In genomic region chr2:207516206-207516605, GRCh38 we compare ENCODE assay signal across 23 cellular contexts. TPM values are rescaled to one million over a fixed set of nuclear protein-coding genes. Genes with fewer than 3 reads are reported as not detected.
DNase-seq lines count a peak whose midpoint lies in the region; TF ChIP-seq lines count a peak whose summit lies in the region.
"Had no signal": no experiment of that assay in that cellular context is flagged by ENCODE, and none has a peak within 500 bp of the region (broad histone marks: within the 10 kb centered on the region; RNA-seq: fewer than 3 reads in every experiment).

No MANE protein-coding gene starts in this region.

- H3K9me3 ChIP-seq in GM23248 (ENCODE audit: low read depth), result no peaks in the 10 kb centered on the region
- H3K9me3 ChIP-seq: left lung, neutrophil, psoas muscle, stomach, transverse colon had no signal

- H3K36me3 ChIP-seq in GM23248 (ENCODE audit: low read depth), result no peaks in the 10 kb centered on the region
- H3K36me3 ChIP-seq: left lung, neutrophil, stomach, transverse colon had no signal

- DNase-seq in A172 (ENCODE audit: low spot score), result peak; percentile 24
- peak; percentile 73 for DNase-seq in GM23248
- DNase-seq in astrocyte of the spinal cord (ENCODE audit: low read depth, low spot score), result peak; percentile 67
- peak; percentile 67 for DNase-seq in fibroblast of the aortic adventitia (ENCODE audit: low read depth)
- DNase-seq in GM13977 (ENCODE audit: low spot score), result no peak
- no peak for DNase-seq in DMS79 (lab: John Stamatoyannopoulos, UW)
- no peak for DNase-seq in DMS53 (lab: John Stamatoyannopoulos, UW)
- no peak for DNase-seq in OCI-M1 (lab: John Stamatoyannopoulos, UW)
- DNase-seq: activated CD8-positive, alpha-beta T cell treated with anti-CD3 and anti-CD28 coated beads, Interleukin-2, amount 10 ng/mL, durations not matched to agents 7 days and 5 days; C1 segment of cervical spinal cord; DND-41; effector memory CD4-positive, alpha-beta T cell; erythroblast; hippocampal formation; immature natural killer cell; left lung; NCI-H1694; NCI-H510A; PC-9; psoas muscle; stomach; transverse colon had no signal

- H2AFZ ChIP-seq in GM23248, result peak overlapping the region; percentile 40
- H2AFZ ChIP-seq: PC-9 had no signal

- H3K9me2 ChIP-seq in GM23248 (ENCODE audit: insufficient read depth), result no peaks in the 10 kb centered on the region; the same call in 1 of the 2 replicates

- peak overlapping the region; percentile 45 for H3K4me2 ChIP-seq in GM23248 (ENCODE audit: unreplicated experiment)
- H3K4me2 ChIP-seq: PC-9 had no signal

- in situ Hi-C loops in GM23248 (cut with MboI) (no loop called here), astrocyte of the spinal cord (cut with HindIII; ENCODE audit: low sequenced_read_pairs) (no loop called here), GM13977 (cut with MboI; ENCODE audit: low pct_unique_long_range_greater_than_20kb, low sequenced_read_pairs, unreplicated experiment) (no loop called here)

- H4K20me1 ChIP-seq in GM23248 (ENCODE audit: insufficient read depth), result no peaks in the 10 kb centered on the region

- no peaks in the 10 kb centered on the region for H3K27me3 ChIP-seq in GM23248 (replicated peaks; ENCODE audit: insufficient read depth)
- H3K27me3 ChIP-seq: left lung, neutrophil, stomach, transverse colon had no signal

- H3K79me2 ChIP-seq in GM23248 (ENCODE audit: insufficient read depth), result no peaks in the 10 kb centered on the region

- H3K4me1 ChIP-seq in GM23248 (ENCODE audit: insufficient read depth), result peaks cover 55% of the 10 kb centered on the region
- H3K4me1 ChIP-seq: left lung, psoas muscle, stomach, transverse colon had no signal

- TF ChIP-seq CTCF in astrocyte of the spinal cord (IDR thresholded peaks at IDR 0.05; ENCODE audit: low read depth, low read length) (no peak), fibroblast of the aortic adventitia (IDR thresholded peaks at IDR 0.05; ENCODE audit: insufficient read depth, low read length) (no peak), GM13977 (IDR thresholded peaks at IDR 0.05; ENCODE audit: extremely low read depth, insufficient read depth, missing control alignments) (no peak)

- peak overlapping the region; percentile 94 for H3K27ac ChIP-seq in GM23248
- H3K27ac ChIP-seq: left lung, neutrophil, PC-9, psoas muscle, stomach, transverse colon had no signal

- H3K4me3 ChIP-seq in GM23248, result no peak overlapping the region
- no peak overlapping the region for H3K4me3 ChIP-seq in astrocyte of the spinal cord (ENCODE audit: low read depth, low read length)
- no peak overlapping the region for H3K4me3 ChIP-seq in fibroblast of the aortic adventitia (ENCODE audit: low read depth, low read length)
- H3K4me3 ChIP-seq: left lung, PC-9, psoas muscle, stomach, transverse colon had no signal

- WGBS in GM23248 (ENCODE audit: low coverage in 1 of 2, low lambda C conversion rate in 2 of 2, missing lambda C conversion rate in 2 of 2), 2 experiments, result 94 to 100% methylated on average over 1 of the region's 1 CpG

- H3K9ac ChIP-seq in GM23248, result peak overlapping the region; percentile 70

- peaks cover 54% of the 10 kb centered on the region for H3F3A ChIP-seq in GM23248 (ENCODE audit: insufficient read depth)

RNA-seq across cellular contexts. Expression of gene CREB1, which starts 13.6 kb away (rescaled TPM):
- 69.1 and 73.3 TPM in 2 replicates for total RNA-seq in A172 (2014; rRNA removed; shearing (Covaris generic))
- 44.5 and 71.8 TPM in 2 replicates for total RNA-seq in GM23248 (2014; rRNA removed; shearing (Covaris generic))
- polyA plus RNA-seq in GM23248 (2016; fragmentation: Nextera tagmentation; extraction: Ambion mirVana), result 35.9 and 37.7 TPM in 2 replicates
- total RNA-seq in fibroblast of the aortic adventitia (ENCODE audit: low replicate concordance), result 28.6 and 52.4 TPM in 2 replicates

Comparison
In these comparisons a context has a peak if more than half of its experiments do, and no peak if none do; other contexts are left out.
1. DNase-seq: peak in A172 (single experiment), GM23248 (single experiment), astrocyte of the spinal cord (single experiment) and fibroblast of the aortic adventitia (single experiment); none in GM13977 (single experiment), DMS79 (single experiment), DMS53 (single experiment) and OCI-M1 (single experiment).